ENCODE assay signal across 10 cellular contexts in genomic region chr1:167430849-167431242, GRCh38.
A peak's percentile ranks its signal among the peaks of the same experiment; 100 is the strongest.
DNase-seq lines count a peak whose midpoint lies in the region; ATAC-seq and TF ChIP-seq lines count a peak whose summit lies in the region.
"Had no signal": no experiment of that assay in that cellular context is flagged by ENCODE, and none has a peak within 500 bp of the region (broad histone marks: within the 10 kb centered on the region; RNA-seq: fewer than 3 reads in every experiment).

No MANE protein-coding gene starts in this region.

- H3K4me3 ChIP-seq in cardiac muscle cell, result no peak overlapping the region
- H3K4me3 ChIP-seq: smooth muscle cell had no signal

- peak overlapping the region; percentile 85 for H3K27ac ChIP-seq in cardiac muscle cell

- H3K9me3 Mint-ChIP-seq in effector memory CD8-positive, alpha-beta T cell, result no peaks in the 10 kb centered on the region
- H3K9me3 Mint-ChIP-seq in stimulated activated naive CD8-positive, alpha-beta T cell treated with anti-CD3 and anti-CD28 coated beads, Interleukin-15, amount 100 ng/mL, for 72 hours, result no peaks in the 10 kb centered on the region

- no peaks in the 10 kb centered on the region for H3K27me3 Mint-ChIP-seq in effector memory CD8-positive, alpha-beta T cell
- H3K27me3 Mint-ChIP-seq in stimulated activated naive CD8-positive, alpha-beta T cell treated with anti-CD3 and anti-CD28 coated beads, Interleukin-15, amount 100 ng/mL, for 72 hours, result no peaks in the 10 kb centered on the region

- H3K4me3 Mint-ChIP-seq in effector memory CD8-positive, alpha-beta T cell, result peak overlapping the region; percentile 50 to 77
- H3K4me3 Mint-ChIP-seq in stimulated activated naive CD8-positive, alpha-beta T cell treated with anti-CD3 and anti-CD28 coated beads, Interleukin-15, amount 100 ng/mL, for 72 hours, result no peak overlapping the region

- peaks cover 60% of the 10 kb centered on the region for H3K36me3 Mint-ChIP-seq in effector memory CD8-positive, alpha-beta T cell (ENCODE audit: insufficient read depth)

- H3K27ac Mint-ChIP-seq in effector memory CD8-positive, alpha-beta T cell, result peak overlapping the region; percentile 92 to 96
- H3K27ac Mint-ChIP-seq in stimulated activated naive CD8-positive, alpha-beta T cell treated with anti-CD3 and anti-CD28 coated beads, Interleukin-15, amount 100 ng/mL, for 72 hours, result peak overlapping the region; percentile 57 to 93

- H3K36me3 ChIP-seq in cardiac muscle cell, result no peaks in the 10 kb centered on the region

- H3K27me3 ChIP-seq in cardiac muscle cell, result no peaks in the 10 kb centered on the region

- no peaks in the 10 kb centered on the region for H3K9me3 ChIP-seq in cardiac muscle cell (ENCODE audit: low read depth)

- TF ChIP-seq CTCF in cardiac muscle cell (IDR thresholded peaks at IDR 0.05; ENCODE audit: low read depth, low read length) (no peak), GM10266 (IDR thresholded peaks at IDR 0.05; ENCODE audit: control insufficient read depth, insufficient read depth, low read depth, missing control alignments) (no peak)

- peaks cover 42 to 60% of the 10 kb centered on the region in 2 donors for H3K4me1 Mint-ChIP-seq in effector memory CD8-positive, alpha-beta T cell (ENCODE audit: low read depth in 2 of 2)
- H3K4me1 Mint-ChIP-seq in stimulated activated naive CD8-positive, alpha-beta T cell treated with anti-CD3 and anti-CD28 coated beads, Interleukin-15, amount 100 ng/mL, for 72 hours, result peaks cover 61% of the 10 kb centered on the region

- peaks cover 12% of the 10 kb centered on the region for H3K4me1 ChIP-seq in cardiac muscle cell (ENCODE audit: low read depth)

- peak; percentile 26 for ATAC-seq in HG03354 (IDR thresholded peaks at IDR 0.05; ENCODE audit: poor library complexity, severe bottlenecking, unreplicated experiment)
- ATAC-seq in effector memory CD8-positive, alpha-beta T cell (replicated peaks), result peak; percentile 56
- ATAC-seq in stimulated activated naive CD8-positive, alpha-beta T cell treated with anti-CD3 and anti-CD28 coated beads, Interleukin-15, amount 100 ng/mL, for 72 hours, result peak; percentile 4

- DNase-seq in cardiac muscle cell (ENCODE audit: low read depth in 1 of 2, low spot score in 1 of 2) (no peak), cardiac septum (ENCODE audit: low spot score) (no peak), NCI-H2107 (lab: John Stamatoyannopoulos, UW) (no peak), GM10266 (ENCODE audit: extremely low spot score) (no peak)
- no peak for DNase-seq in effector memory CD8-positive, alpha-beta T cell
- DNase-seq in stimulated activated naive CD8-positive, alpha-beta T cell treated with anti-CD3 and anti-CD28 coated beads, Interleukin-15, amount 100 ng/mL, for 72 hours, result no peak
- DNase-seq in effector CD8-positive, alpha-beta T cell (lab: John Stamatoyannopoulos, UW), result no peak
- DNase-seq: stimulated activated CD8-positive, alpha-beta memory T cell treated with anti-CD3 and anti-CD28 coated beads, Interleukin-4, amount 100 ng/mL, for 48 hours had no signal

- intact Hi-C loops in cardiac septum (cut with DNase I), result no loop called here

Comparison
In these comparisons a context has a peak if more than half of its experiments do, and no peak if none do; other contexts are left out.
1. ATAC-seq: peak in every context shown above with its lines; median percentile 56 in effector memory CD8-positive, alpha-beta T cell; 26 in HG03354; 4 in stimulated activated naive CD8-positive, alpha-beta T cell treated with anti-CD3 and anti-CD28 coated beads, Interleukin-15, amount 100 ng/mL, for 72 hours.
2. H3K4me3 Mint-ChIP-seq: peak in effector memory CD8-positive, alpha-beta T cell (2 of 2); none in stimulated activated naive CD8-positive, alpha-beta T cell treated with anti-CD3 and anti-CD28 coated beads, Interleukin-15, amount 100 ng/mL, for 72 hours (0 of 2).